21 cellular contexts compared by ENCODE assay signal in genomic region chr11:69259072-69259471, GRCh38. TPM values are rescaled to one million over a fixed set of nuclear protein-coding genes. Genes with fewer than 3 reads are reported as not detected.
DNase-seq lines count a peak whose midpoint lies in the region; ATAC-seq, FAIRE-seq and TF ChIP-seq lines count a peak whose summit lies in the region.
"Had no signal": no experiment of that assay in that cellular context is flagged by ENCODE, and none has a peak within 500 bp of the region (broad histone marks: within the 10 kb centered on the region; RNA-seq: fewer than 3 reads in every experiment).

No MANE protein-coding gene starts in this region.

- no peak overlapping the region; the same call in 1 of the 2 replicates for H2AK5ac ChIP-seq in H1 (ENCODE audit: low read depth, low read length)

- 95% methylated on average over 2 of the region's 2 CpGs; no CpG with 5 or more reads in 1 of the 2 experiments for WGBS in H1 (ENCODE audit: extremely low coverage in 1 of 2, insufficient coverage in 1 of 2, insufficient read length in 1 of 2, insufficient replicate concordance in 2 of 2, low coverage in 1 of 2, low lambda C conversion rate in 2 of 2, missing lambda C conversion rate in 1 of 2), 2 experiments

- POLR2A ChIA-PET in H1 (lab: Charles Lee; ENCODE audit: partially characterized antibody): interaction anchor here (1.5 kb wide), 1 partner anchor 12 kb away, joined by 3 read pairs; no protein-coding TSS in a partner anchor

- 0 out of 2 replicates have a peak overlapping the region, but pooled peaks have one; percentile 7 for H2BK12ac ChIP-seq in H1 (ENCODE audit: low read depth, low read length)

- no peak overlapping the region for H3K4me3 ChIP-seq in H1 (ENCODE audit: extremely low read depth in 1 of 4, insufficient read depth in 2 of 4, low read depth in 3 of 4, low read length in 4 of 4)
- H3K4me3 ChIP-seq in neural cell (ENCODE audit: low read length): no peak overlapping the region

- no peak overlapping the region for H3K56ac ChIP-seq in H1 (replicated peaks; ENCODE audit: insufficient read length, low read depth, low read length)

- no peak overlapping the region for H4K91ac ChIP-seq in H1 (replicated peaks; ENCODE audit: insufficient read length, low read length)

- H2BK20ac ChIP-seq in H1 (ENCODE audit: low read length): no peak overlapping the region

- no peak overlapping the region for H2BK15ac ChIP-seq in H1 (ENCODE audit: low read length)

- H3K79me2 ChIP-seq in H1 (ENCODE audit: control insufficient read depth in 1 of 2, insufficient read depth in 2 of 2, low read length in 2 of 2) (no peaks in the 10 kb centered on the region), neural cell (replicated peaks; ENCODE audit: insufficient read depth, low read length) (no peaks in the 10 kb centered on the region)

- H4K20me1 ChIP-seq in H1 (replicated peaks in 1 of 2; ENCODE audit: control insufficient read depth in 1 of 2, insufficient read depth in 2 of 2, low read length in 2 of 2): no peaks in the 10 kb centered on the region
- no peaks in the 10 kb centered on the region for H4K20me1 ChIP-seq in neural cell (ENCODE audit: insufficient read depth)

- CTCF ChIA-PET in H1 (lab: Charles Lee; ENCODE audit: partially characterized antibody): interaction anchor here (0.8 to 1.4 kb wide), 4 partner anchors 23 to 388 kb away, joined by 3 to 5 read pairs (median 4); no protein-coding TSS in a partner anchor

- no peak overlapping the region for H3K4ac ChIP-seq in H1 (replicated peaks; ENCODE audit: insufficient read length, low read depth, low read length)

- H3K36me3 ChIP-seq in H1 (ENCODE audit: control insufficient read depth in 2 of 4, insufficient read depth in 4 of 4, low read length in 3 of 4) (no peaks in the 10 kb centered on the region), neural cell (ENCODE audit: insufficient read depth, low read length) (no peaks in the 10 kb centered on the region)

- TF ChIP-seq EP300 in H1 (IDR thresholded peaks at IDR 0.05; ENCODE audit: borderline replicate concordance in 1 of 2, low read depth in 2 of 2, low read length in 2 of 2): no peak
- peak; percentile 32 for TF ChIP-seq EP300 in neural cell (conservative IDR thresholded peaks at IDR 0.05; ENCODE audit: poor library complexity, severe bottlenecking)

- peaks cover 7% of the 10 kb centered on the region; the same call in 1 of the 2 replicates for H3K23me2 ChIP-seq in H1 (ENCODE audit: low read depth, low read length)

- H2AFZ ChIP-seq in H1 (ENCODE audit: low read length) (no peak overlapping the region), neural cell (ENCODE audit: low read depth, low read length) (no peak overlapping the region)

- H4K8ac ChIP-seq in H1 (ENCODE audit: extremely low read depth, insufficient read depth, low read length): no peak overlapping the region

- DNase-seq in A172 (ENCODE audit: low spot score) (peak; percentile 57), HT1080 (ENCODE audit: low read depth) (peak; percentile 6), H1 (ENCODE audit: low read depth in 1 of 2, low spot score in 2 of 2) (no peak), GM20000 (ENCODE audit: low spot score) (no peak)
- no peak for DNase-seq in activated CD4-positive, alpha-beta T cell treated with anti-CD3 and anti-CD28 coated beads for 1 hour
- DNase-seq: GDM1, IMR-90, MV-4-11, NCI-H1694, NCI-H2081, NCI-H2171 treated with DMSO at 0.1 percent for 48 hours, NCI-H524 treated with DMSO at 0.1 percent for 48 hours, OCI-M1, RPMI8226, SHP77 had no signal

- H3K18ac ChIP-seq in H1 (ENCODE audit: extremely low read depth, low read length): no peak overlapping the region

- TF ChIP-seq CTCF in H1 (IDR thresholded peaks at IDR 0.05; ENCODE audit: control extremely low read depth in 1 of 3, insufficient read depth in 1 of 3, low read depth in 1 of 3, low read length in 3 of 3) (no peak), neural cell (IDR thresholded peaks at IDR 0.05; ENCODE audit: poor library complexity, severe bottlenecking) (no peak), GM20000 (IDR thresholded peaks at IDR 0.05; ENCODE audit: extremely low read depth, missing control alignments) (no peak)

- no peaks in the 10 kb centered on the region for H3K79me1 ChIP-seq in H1 (ENCODE audit: low read depth, low read length)

- no peak overlapping the region for H3K14ac ChIP-seq in H1 (ENCODE audit: insufficient read length)

- H2BK5ac ChIP-seq in H1 (ENCODE audit: low read depth, low read length): no peak overlapping the region

- FAIRE-seq in H1 (lab: Jason Lieb, UNC): no peak
- FAIRE-seq: A204.1 had no signal

- TF ChIP-seq RAD21 in H1 (IDR thresholded peaks at IDR 0.05 in 1 of 2, conservative IDR thresholded peaks at IDR 0.05 in 1 of 2; ENCODE audit: low read depth in 2 of 2, low read length in 2 of 2) (no peak), neural cell (conservative IDR thresholded peaks at IDR 0.05) (no peak)

- peaks cover 0 to 3% (median under 1%) of the 10 kb centered on the region in 4 experiments; a peak in 2 of 7 replicates for H3K27me3 ChIP-seq in H1 (replicated peaks in 1 of 4; ENCODE audit: control insufficient read depth in 3 of 4, extremely low read depth in 1 of 4, insufficient read depth in 3 of 4, low read length in 3 of 4)
- H3K27me3 ChIP-seq in neural cell (ENCODE audit: insufficient read depth, low read depth, low read length): no peaks in the 10 kb centered on the region

- H3K9me2 ChIP-seq in neural cell (ENCODE audit: insufficient read depth, low read length): no peaks in the 10 kb centered on the region

- H3K23ac ChIP-seq in H1 (ENCODE audit: insufficient read length): no peak overlapping the region

- no peaks in the 10 kb centered on the region for H3F3A ChIP-seq in neural cell (ENCODE audit: insufficient read depth, low read length, poor library complexity, severe bottlenecking)

- TF ChIP-seq POLR2A in H1 (IDR thresholded peaks at IDR 0.05; ENCODE audit: control extremely low read depth in 1 of 2, low read depth in 2 of 2, low read length in 2 of 2): no peak

- no peak overlapping the region for H2BK120ac ChIP-seq in H1 (replicated peaks; ENCODE audit: low read depth, low read length)

- no peak for ATAC-seq in HG02840 (IDR thresholded peaks at IDR 0.05; ENCODE audit: low FRiP score, unreplicated experiment)

- peaks cover 4 to 8% (median 6%) of the 10 kb centered on the region in 4 experiments; a peak in 6 of 7 replicates for H3K4me1 ChIP-seq in H1 (replicated peaks in 1 of 4; ENCODE audit: control insufficient read depth in 3 of 4, insufficient read depth in 4 of 4, low read length in 3 of 4)

- H3K4me2 ChIP-seq in H1 (ENCODE audit: insufficient read depth in 1 of 2, low read depth in 2 of 2, low read length in 2 of 2): no peak overlapping the region
- H3K4me2 ChIP-seq in neural cell (ENCODE audit: low read length): no peak overlapping the region
- H3K4me2 ChIP-seq: KMS-11 had no signal

- H3K9ac ChIP-seq in H1 (replicated peaks in 1 of 4; ENCODE audit: extremely low read depth in 1 of 4, low read depth in 3 of 4, low read length in 3 of 4): no peak overlapping the region
- no peak overlapping the region for H3K9ac ChIP-seq in neural cell (ENCODE audit: low read length)
- H3K9ac ChIP-seq: KMS-11 had no signal

- H3K27ac ChIP-seq in H1 (ENCODE audit: low read depth, low read length): no peak overlapping the region
- H3K27ac ChIP-seq in neural cell (ENCODE audit: low read length): no peak overlapping the region
- H3K27ac ChIP-seq: KMS-11 had no signal

- H3K9me3 ChIP-seq in H1 (ENCODE audit: insufficient read depth in 2 of 2, low read depth in 1 of 2, low read length in 1 of 2): 0 out of 4 replicates have a peak, but pooled peaks cover 2 to 5% of the 10 kb centered on the region in 2 experiments
- no peaks in the 10 kb centered on the region for H3K9me3 ChIP-seq in neural cell (ENCODE audit: low read length)

- no peak overlapping the region for H4K5ac ChIP-seq in H1 (ENCODE audit: insufficient read length, low read depth, low read length)

TF ChIP-seq in H1, 55 proteins besides CTCF, POLR2A, EP300 and RAD21:
- no peak for TF ChIP-seq ZNF274 (IDR thresholded peaks at IDR 0.05; ENCODE audit: borderline replicate concordance, extremely low read depth, low read length)
- TF ChIP-seq SP4 (IDR thresholded peaks at IDR 0.05; ENCODE audit: low read length): no peak
- no peak for TF ChIP-seq KDM1A (IDR thresholded peaks at IDR 0.05; ENCODE audit: borderline replicate concordance, low read length)
- TF ChIP-seq KDM5A (IDR thresholded peaks at IDR 0.05; ENCODE audit: low read length): no peak
- no peak for TF ChIP-seq POLR2AphosphoS5 (IDR thresholded peaks at IDR 0.05; ENCODE audit: low read depth, low read length)

TF ChIP-seq in neural cell, 6 proteins besides CTCF, POLR2A, EP300 and RAD21:
- TF ChIP-seq POLR2AphosphoS5 (IDR thresholded peaks at IDR 0.05): no peak

RNA-seq across cellular contexts. Expression of gene MYEOV, which starts 34.9 kb away (rescaled TPM):
- 68.7 and 130 TPM in 2 replicates for total RNA-seq in A172 (2014; rRNA removed; shearing (Covaris generic))
- 0.73 and 1.1 TPM in 2 replicates for total RNA-seq in HT1080 (2014; rRNA removed; shearing (Covaris generic))
- 4.6 and 9.6 TPM in 2 replicates for polyA plus RNA-seq in HT1080 (2015; cell fraction: cytosol; rRNA removed)
- 17.8 and 20.1 TPM in 2 replicates for polyA plus RNA-seq in HT1080 (2015; cell fraction: nucleus; rRNA removed)
- 0.67 and 0.86 TPM in 2 replicates for total RNA-seq in H1 (2021; fragmentation: NEBNext Ultra II Directional; extraction: Animal tissue kit (Norgen Biotek cat#: 25700))
- polyA plus RNA-seq in H1 (2011; rRNA removed) (0.44 and 1.0 TPM in 2 replicates), neural cell (not detected in 2 replicates)
- 0.50 TPM for polyA plus RNA-seq in H1 (2011; cell fraction: cytosol; rRNA removed)
- 2.3 TPM for polyA plus RNA-seq in H1 (2011; cell fraction: nucleus; rRNA removed)
- 0.47 to 1.2 TPM (median 0.68 TPM) in 3 of 4 replicates, not detected in the other for polyA plus RNA-seq in H1 (2012, experiment 1 of 2)
- 0.20 TPM for polyA plus RNA-seq in H1 (2012, experiment 2 of 2)
- 0.36 TPM for polyA plus RNA-seq in H1 (2013, experiment 1 of 2)
- 0.35 TPM for polyA plus RNA-seq in H1 (2013, experiment 2 of 2)
- 0.16 and 0.24 TPM in 2 replicates for polyA minus RNA-seq in H1 (2011; rRNA and poly(A)+ RNA removed)
- polyA minus RNA-seq in H1 (2011; cell fraction: cytosol; rRNA and poly(A)+ RNA removed): 0.44 TPM
- polyA minus RNA-seq in H1 (2011; cell fraction: nucleus; rRNA and poly(A)+ RNA removed): 2.0 TPM
- polyA minus RNA-seq in neural cell: not detected in 2 replicates
- total RNA-seq: B cell had no signal
- polyA plus RNA-seq: CD14-positive monocyte had no signal

Comparison
In these comparisons a context has a peak if more than half of its experiments do, and no peak if none do; other contexts are left out.
1. DNase-seq: peak in A172 (single experiment) and HT1080 (single experiment); none in H1 (0 of 2), activated CD4-positive, alpha-beta T cell treated with anti-CD3 and anti-CD28 coated beads for 1 hour (single experiment) and GM20000 (single experiment).
2. RNA of gene MYEOV, which starts 34.9 kb away (total RNA-seq): 68.7 to 130 TPM in A172; 0.73 to 1.1 TPM in HT1080 and 0.67 to 0.86 TPM in H1; every median in the first group is over 10 times any median in the second.